1 cellular context compared by ENCODE assay signal in genomic region chr12:43835656-43836454, GRCh38.
A peak's percentile ranks its signal among the peaks of the same experiment; 100 is the strongest.
TF ChIP-seq lines count a peak whose summit lies in the region.

Gene TMEM117 (plus strand): TSS chr12:43836081.

TF ChIP-seq in K562, 482 proteins besides CTCF, POLR2A, EP300 and RAD21 (continued from another document and continues in another):
- no peak for TF ChIP-seq PRDM10 (IDR thresholded peaks at IDR 0.05; ENCODE audit: partially characterized antibody)
- no peak for TF ChIP-seq CBX3 (IDR thresholded peaks at IDR 0.05; ENCODE audit: borderline replicate concordance in 1 of 2, low read length in 2 of 2)
- no peak for TF ChIP-seq E2F5 (CRISPR knock-in tag; IDR thresholded peaks at IDR 0.05)
- 0 out of 2 replicates have a peak, but pooled peaks have one; percentile 53 for TF ChIP-seq ZBTB17 (CRISPR knock-in tag; IDR thresholded peaks at IDR 0.05)
- no peak for TF ChIP-seq HNRNPH1 (optimal IDR thresholded peaks at IDR 0.05; ENCODE audit: low read depth, low read length)
- no peak for TF ChIP-seq XRCC5 (IDR thresholded peaks at IDR 0.05; ENCODE audit: low read depth, low read length)
- TF ChIP-seq HDAC6 (IDR thresholded peaks at IDR 0.05; ENCODE audit: low read depth, low read length): no peak
- 0 out of 2 replicates have a peak, but pooled peaks have one; percentile 20 for TF ChIP-seq MYC (IDR thresholded peaks at IDR 0.05; ENCODE audit: low read depth, low read length)
- no peak for TF ChIP-seq MYC (CRISPR knock-in tag; IDR thresholded peaks at IDR 0.05; ENCODE audit: borderline replicate concordance, low read depth)
- TF ChIP-seq ZBTB33 (CRISPR knock-in tag; IDR thresholded peaks at IDR 0.05): peak; percentile 57; the same call in 1 of the 2 replicates
- TF ChIP-seq NFE2L1 (tag; IDR thresholded peaks at IDR 0.05; ENCODE audit: borderline replicate concordance, low read depth): no peak
- TF ChIP-seq KLF13 (tag; IDR thresholded peaks at IDR 0.05; ENCODE audit: borderline replicate concordance, low read depth): no peak
- TF ChIP-seq CBX8 (IDR thresholded peaks at IDR 0.05; ENCODE audit: borderline replicate concordance, extremely low read depth, low read depth, low read length, poor library complexity, severe bottlenecking): no peak
- TF ChIP-seq KDM1A (IDR thresholded peaks at IDR 0.05): no peak
- no peak for TF ChIP-seq IFI16 (CRISPR knock-in tag; IDR thresholded peaks at IDR 0.05)
- TF ChIP-seq PCBP1 (IDR thresholded peaks at IDR 0.05; ENCODE audit: low read depth, low read length, poor library complexity, severe bottlenecking): no peak
- no peak for TF ChIP-seq MBD1 (CRISPR knock-in tag; IDR thresholded peaks at IDR 0.05)
- peak; percentile 41; the same call in 1 of the 2 replicates for TF ChIP-seq SUPT5H (IDR thresholded peaks at IDR 0.05)
- 0 out of 4 replicates have a peak, but pooled peaks of 1 of the 2 experiments have one; percentile 25 for TF ChIP-seq HDAC1 (IDR thresholded peaks at IDR 0.05)
- TF ChIP-seq ETV6 (IDR thresholded peaks at IDR 0.05; ENCODE audit: borderline replicate concordance in 1 of 2, low read depth in 2 of 2, low read length in 1 of 2): no peak
- 0 out of 2 replicates have a peak, but pooled peaks have one; percentile 42 for TF ChIP-seq ETV6 (CRISPR knock-in tag; IDR thresholded peaks at IDR 0.05; ENCODE audit: borderline replicate concordance)
- TF ChIP-seq FOXK2 (conservative IDR thresholded peaks at IDR 0.05 in 1 of 2, IDR thresholded peaks at IDR 0.05 in 1 of 2; ENCODE audit: low read depth in 2 of 2): no peak
- TF ChIP-seq STAG1 (CRISPR knock-in tag; IDR thresholded peaks at IDR 0.05; ENCODE audit: borderline replicate concordance): no peak; the same call in 1 of the 2 replicates
- TF ChIP-seq GATAD2B (IDR thresholded peaks at IDR 0.05; ENCODE audit: borderline replicate concordance): peak; percentile 76; the same call in 1 of the 2 replicates
- no peak for TF ChIP-seq ZNF584 (CRISPR knock-in tag; IDR thresholded peaks at IDR 0.05; ENCODE audit: low read depth)
- TF ChIP-seq CCNT2 (IDR thresholded peaks at IDR 0.05; ENCODE audit: borderline replicate concordance, extremely low read depth, insufficient read length, low read depth, low read length): peak; percentile 52
- no peak for TF ChIP-seq MYBL2 (IDR thresholded peaks at IDR 0.05; ENCODE audit: low read depth)
- TF ChIP-seq MYBL2 (CRISPR knock-in tag; IDR thresholded peaks at IDR 0.05; ENCODE audit: borderline replicate concordance): no peak
- no peak for TF ChIP-seq BRF2 (IDR thresholded peaks at IDR 0.05; ENCODE audit: borderline replicate concordance, insufficient read depth, insufficient read length)
- no peak for TF ChIP-seq TEAD2 (tag; IDR thresholded peaks at IDR 0.05)
- TF ChIP-seq POLR2G (IDR thresholded peaks at IDR 0.05; ENCODE audit: low read depth, low read length): peak; percentile 87
- TF ChIP-seq NR1H2 (CRISPR knock-in tag; IDR thresholded peaks at IDR 0.05): no peak
- peak; percentile 11; the same call in 1 of the 2 replicates for TF ChIP-seq ILF3 (IDR thresholded peaks at IDR 0.05; ENCODE audit: borderline replicate concordance)
- TF ChIP-seq NFRKB (IDR thresholded peaks at IDR 0.05; ENCODE audit: low read depth): no peak
- peak; percentile 82; the same call in 1 of the 2 replicates for TF ChIP-seq CTBP1 (IDR thresholded peaks at IDR 0.05; ENCODE audit: borderline replicate concordance)
- TF ChIP-seq SIN3B (IDR thresholded peaks at IDR 0.05; ENCODE audit: low read depth): peak; percentile 49; the same call in 1 of the 2 replicates
- TF ChIP-seq RBBP5 (IDR thresholded peaks at IDR 0.05; ENCODE audit: borderline replicate concordance, insufficient read depth, low read length, poor library complexity, severe bottlenecking): peak; percentile 79
- no peak for TF ChIP-seq PCBP2 (IDR thresholded peaks at IDR 0.05; ENCODE audit: low read depth, low read length, poor library complexity, severe bottlenecking)
- no peak for TF ChIP-seq SREBF2 (CRISPR knock-in tag; IDR thresholded peaks at IDR 0.05)
- TF ChIP-seq TEAD4 (IDR thresholded peaks at IDR 0.05; ENCODE audit: low read length): no peak
- TF ChIP-seq TEAD4 (CRISPR knock-in tag; IDR thresholded peaks at IDR 0.05; ENCODE audit: borderline replicate concordance): 0 out of 2 replicates have a peak, but pooled peaks have one; percentile 22
- peak; percentile 64; the same call in 1 of the 2 replicates for TF ChIP-seq HNRNPL (IDR thresholded peaks at IDR 0.05; ENCODE audit: low read depth, low read length)
- peak; percentile 51 for TF ChIP-seq FIP1L1 (IDR thresholded peaks at IDR 0.05; ENCODE audit: low read depth, low read length, poor library complexity, severe bottlenecking)
- TF ChIP-seq RBM25 (IDR thresholded peaks at IDR 0.05; ENCODE audit: low read depth, low read length, severe bottlenecking): no peak
- TF ChIP-seq ZNF395 (CRISPR knock-in tag; IDR thresholded peaks at IDR 0.05): peak; percentile 87
- TF ChIP-seq ZBTB11 (CRISPR knock-in tag; IDR thresholded peaks at IDR 0.05): 0 out of 6 replicates have a peak, but pooled peaks of 1 of the 3 experiments have one; percentile 29
- no peak; the same call in 1 of the 2 replicates for TF ChIP-seq KDM2B (CRISPR knock-in tag; IDR thresholded peaks at IDR 0.05)
- TF ChIP-seq DACH1 (IDR thresholded peaks at IDR 0.05; ENCODE audit: partially characterized antibody): no peak
- 0 out of 2 replicates have a peak, but pooled peaks have one; percentile 69 for TF ChIP-seq THAP7 (CRISPR knock-in tag; IDR thresholded peaks at IDR 0.05)
- TF ChIP-seq NFIX (CRISPR knock-in tag; IDR thresholded peaks at IDR 0.05; ENCODE audit: low read depth): no peak
- peak; percentile 90 for TF ChIP-seq ZFX (CRISPR knock-in tag; IDR thresholded peaks at IDR 0.05)
- TF ChIP-seq SMAD2 (IDR thresholded peaks at IDR 0.05; ENCODE audit: low read depth, low read length): no peak
- TF ChIP-seq HNRNPLL (IDR thresholded peaks at IDR 0.05; ENCODE audit: low read depth, low read length, poor library complexity, severe bottlenecking): peak; percentile 56
- TF ChIP-seq CHD1 (IDR thresholded peaks at IDR 0.05; ENCODE audit: low read length): no peak
- TF ChIP-seq HOXB6 (CRISPR knock-in tag; IDR thresholded peaks at IDR 0.05; ENCODE audit: borderline replicate concordance): no peak
- TF ChIP-seq RNF2 (IDR thresholded peaks at IDR 0.05): no peak
- no peak for TF ChIP-seq ZKSCAN3 (CRISPR knock-in tag; IDR thresholded peaks at IDR 0.05)
